Comparison of ENCODE assay signal across 23 cellular contexts in genomic region chr5:35124932-35125331, GRCh38.
DNase-seq lines count a peak whose midpoint lies in the region; ATAC-seq, FAIRE-seq and TF ChIP-seq lines count a peak whose summit lies in the region.
"Had no signal": no experiment of that assay in that cellular context is flagged by ENCODE, and none has a peak within 500 bp of the region (broad histone marks: within the 10 kb centered on the region; RNA-seq: fewer than 3 reads in every experiment).

No MANE protein-coding gene starts in this region.

- H3K4me1 Mint-ChIP-seq in activated naive CD4-positive, alpha-beta T cell treated with anti-CD3 and anti-CD28 coated beads for 36 hours (ENCODE audit: low read depth): peaks cover 11% of the 10 kb centered on the region
- H3K4me1 Mint-ChIP-seq: B cell had no signal

- H3K27me3 Mint-ChIP-seq in activated naive CD4-positive, alpha-beta T cell treated with anti-CD3 and anti-CD28 coated beads for 36 hours (ENCODE audit: low read depth): peaks cover 40% of the 10 kb centered on the region

- H3K36me3 Mint-ChIP-seq in activated naive CD4-positive, alpha-beta T cell treated with anti-CD3 and anti-CD28 coated beads for 36 hours (ENCODE audit: low read depth): no peaks in the 10 kb centered on the region
- H3K36me3 Mint-ChIP-seq: CD8-positive, alpha-beta T cell had no signal

- H3K27ac ChIP-seq in HepG2 (ENCODE audit: extremely low read length, insufficient read depth, low read length): no peak overlapping the region
- no peak overlapping the region for H3K27ac ChIP-seq in right lobe of liver
- H3K27ac ChIP-seq in layer of hippocampus (ENCODE audit: low read depth, low read length): peak overlapping the region; percentile 8
- H3K27ac ChIP-seq: 22Rv1; A549; BLaER1 treated with 17β-estradiol and CSF1 and Interleukin-3, amounts not matched to agents 10 nM and 100 nM; C4-2B had no signal

- in situ Hi-C loops in HepG2 (cut with HindIII; ENCODE audit: extremely low pct_ligation_motif_present, low pct_unique_long_range_greater_than_20kb): no loop called here

- H3K9me3 ChIP-seq in HepG2 (ENCODE audit: low read length) (no peaks in the 10 kb centered on the region), right lobe of liver (no peaks in the 10 kb centered on the region), mucosa of descending colon (no peaks in the 10 kb centered on the region)
- H3K9me3 ChIP-seq: A549; BLaER1 treated with 17β-estradiol and CSF1 and Interleukin-3, amounts not matched to agents 10 nM and 100 nM; Caco-2 had no signal

- BruUV-seq in HepG2 (replicated peaks; lab: Mats Ljungman, UMichigan): no TSS peak

- no peak overlapping the region for H3K9ac ChIP-seq in HepG2 (ENCODE audit: insufficient read depth, low read depth, low read length)
- H3K9ac ChIP-seq: BLaER1 treated with 17β-estradiol and CSF1 and Interleukin-3, amounts not matched to agents 10 nM and 100 nM had no signal

- no peaks in the 10 kb centered on the region for H3K9me3 Mint-ChIP-seq in activated naive CD4-positive, alpha-beta T cell treated with anti-CD3 and anti-CD28 coated beads for 36 hours
- H3K9me3 Mint-ChIP-seq: CD4-positive, alpha-beta T cell; CD8-positive, alpha-beta T cell had no signal

- DNase-seq in HepG2 (ENCODE audit: low spot score) (no peak), right lobe of liver (no peak), mucosa of descending colon (no peak), activated gamma-delta T cell treated with Interleukin-2 at 50 U/mL for 16 hours (no peak)
- no peak for DNase-seq in activated naive CD4-positive, alpha-beta T cell treated with anti-CD3 and anti-CD28 coated beads for 36 hours
- DNase-seq in activated CD4-positive, alpha-beta T cell treated with anti-CD3 and anti-CD28 coated beads for 4 hours: no peak
- DNase-seq: AML-193; Caco-2; Calu3; CD4-positive, alpha-beta T cell; CD8-positive, alpha-beta T cell; DMS79 treated with DMSO at 0.1 percent for 48 hours; GF-D8 had no signal

- TF ChIP-seq RAD21 in HepG2 (CRISPR knock-in tag; IDR thresholded peaks at IDR 0.05): no peak

- no peaks in the 10 kb centered on the region for H3K27me3 ChIP-seq in HepG2 (ENCODE audit: control insufficient read depth in 1 of 2, insufficient read depth in 2 of 2, low read length in 2 of 2)
- no peaks in the 10 kb centered on the region for H3K27me3 ChIP-seq in right lobe of liver
- H3K27me3 ChIP-seq in layer of hippocampus (ENCODE audit: control insufficient read depth, insufficient read depth, low read length): no peaks in the 10 kb centered on the region
- H3K27me3 ChIP-seq: BLaER1 treated with 17β-estradiol and CSF1 and Interleukin-3, amounts not matched to agents 10 nM and 100 nM had no signal

- H4K20me1 ChIP-seq in HepG2 (ENCODE audit: insufficient read depth, low read length): no peaks in the 10 kb centered on the region
- H4K20me1 ChIP-seq: BLaER1 treated with 17β-estradiol and CSF1 and Interleukin-3, amounts not matched to agents 10 nM and 100 nM had no signal

- CTCF ChIA-PET in HepG2 (lab: Yijun Ruan, JAX; ENCODE audit: low intra/inter-chr PET ratio, low total read pairs): no interaction called here
- CTCF ChIA-PET in activated naive CD4-positive, alpha-beta T cell treated with anti-CD3 and anti-CD28 coated beads for 36 hours (lab: Charles Lee): interaction anchor here (0.7 kb wide), 1 partner anchor 227 kb away, joined by 3 read pairs; no protein-coding TSS in a partner anchor

- FAIRE-seq in HepG2 (lab: Jason Lieb, UNC): no peak
- FAIRE-seq: A549, D721Med, G401.6, GM12891, GM19239 had no signal

- WGBS in HepG2 (ENCODE audit: low lambda C conversion rate): 93% methylated on average over 2 of the region's 2 CpGs
- WGBS in right lobe of liver (ENCODE audit: insufficient coverage, low coverage, low lambda C conversion rate, missing lambda C conversion rate): 42% methylated on average over 2 of the region's 2 CpGs

- no peaks in the 10 kb centered on the region for H3K36me3 ChIP-seq in HepG2 (replicated peaks in 1 of 2; ENCODE audit: control insufficient read depth in 1 of 2, insufficient read depth in 2 of 2, low read length in 2 of 2)
- no peaks in the 10 kb centered on the region for H3K36me3 ChIP-seq in right lobe of liver
- H3K36me3 ChIP-seq in mucosa of descending colon (ENCODE audit: low read depth): no peaks in the 10 kb centered on the region
- H3K36me3 ChIP-seq: BLaER1 treated with 17β-estradiol and CSF1 and Interleukin-3, amounts not matched to agents 10 nM and 100 nM had no signal

- H3K4me2 ChIP-seq in HepG2 (ENCODE audit: low read depth, low read length): no peak overlapping the region
- H3K4me2 ChIP-seq: A549; BLaER1 treated with 17β-estradiol and CSF1 and Interleukin-3, amounts not matched to agents 10 nM and 100 nM had no signal

- TF ChIP-seq EP300 in HepG2 (IDR thresholded peaks at IDR 0.05; ENCODE audit: low read depth in 2 of 2, low read length in 2 of 2) (no peak), HepG2 (CRISPR knock-in tag; IDR thresholded peaks at IDR 0.05; ENCODE audit: borderline replicate concordance) (no peak)

- intact Hi-C loops in HepG2 (cut with micrococcal nuclease; ENCODE audit: unreplicated experiment) (loop anchor here (1.0 to 5.0 kb wide), 2 partner anchors 19 to 32 kb away; no protein-coding TSS in a partner anchor), right lobe of liver (cut with DNase I) (no loop called here), mucosa of descending colon (cut with DNase I, micrococcal nuclease) (no loop called here)
- intact Hi-C loops in activated naive CD4-positive, alpha-beta T cell treated with anti-CD3 and anti-CD28 coated beads for 36 hours (cut with micrococcal nuclease): no loop called here

- no peak overlapping the region for H3K4me3 Mint-ChIP-seq in activated naive CD4-positive, alpha-beta T cell treated with anti-CD3 and anti-CD28 coated beads for 36 hours
- H3K4me3 Mint-ChIP-seq: B cell; CD4-positive, alpha-beta T cell; CD8-positive, alpha-beta T cell had no signal

- no peak overlapping the region for H2AFZ ChIP-seq in HepG2 (ENCODE audit: low read length)

- H3K4me1 ChIP-seq in HepG2 (ENCODE audit: insufficient read depth, low read length) (peaks cover 62% of the 10 kb centered on the region), right lobe of liver (peaks cover 0 to 36% (median 16%) of the 10 kb centered on the region in 4 donors), mucosa of descending colon (ENCODE audit: low read depth) (peaks cover 5% of the 10 kb centered on the region)
- H3K4me1 ChIP-seq: A549 had no signal

- POLR2A ChIA-PET in HepG2 (lab: Yijun Ruan, JAX): no interaction called here

- no peak for TF ChIP-seq POLR2A in HepG2 (IDR thresholded peaks at IDR 0.05; ENCODE audit: insufficient read depth in 1 of 2, low read depth in 2 of 2, low read length in 2 of 2)
- TF ChIP-seq POLR2A in right lobe of liver (IDR thresholded peaks at IDR 0.05): no peak

- H3K4me3 ChIP-seq in HepG2 (replicated peaks in 1 of 3; ENCODE audit: insufficient read depth in 1 of 3, low read depth in 2 of 3, low read length in 3 of 3) (no peak overlapping the region), right lobe of liver (no peak overlapping the region), mucosa of descending colon (no peak overlapping the region)
- H3K4me3 ChIP-seq: A549; BLaER1 treated with 17β-estradiol and CSF1 and Interleukin-3, amounts not matched to agents 10 nM and 100 nM had no signal

- TF ChIP-seq CTCF in HepG2 (CRISPR knock-in tag; IDR thresholded peaks at IDR 0.05) (no peak), right lobe of liver (IDR thresholded peaks at IDR 0.05) (no peak), mucosa of descending colon (IDR thresholded peaks at IDR 0.05) (no peak)

- no peaks in the 10 kb centered on the region for H3K79me2 ChIP-seq in HepG2 (ENCODE audit: insufficient read depth, low read length)

- H3K27ac Mint-ChIP-seq in activated naive CD4-positive, alpha-beta T cell treated with anti-CD3 and anti-CD28 coated beads for 36 hours: no peak overlapping the region
- H3K27ac Mint-ChIP-seq: B cell; CD4-positive, alpha-beta T cell; CD8-positive, alpha-beta T cell had no signal

- no peak for ATAC-seq in HepG2
- no peak for ATAC-seq in right lobe of liver
- ATAC-seq in mucosa of descending colon: peak; percentile 28
- ATAC-seq: A549; CD8-positive, alpha-beta T cell had no signal

TF ChIP-seq in HepG2, 621 proteins besides CTCF, POLR2A, EP300 and RAD21 (continues in another document):
- no peak for TF ChIP-seq ZNF354B (CRISPR knock-in tag; IDR thresholded peaks at IDR 0.05)
- 0 out of 2 replicates have a peak, but pooled peaks have one; percentile 19 for TF ChIP-seq HNF4A (CRISPR knock-in tag; IDR thresholded peaks at IDR 0.05)
- TF ChIP-seq ZNF607 (CRISPR knock-in tag; IDR thresholded peaks at IDR 0.05; ENCODE audit: borderline replicate concordance): no peak
